In the genomic region with DNA sequence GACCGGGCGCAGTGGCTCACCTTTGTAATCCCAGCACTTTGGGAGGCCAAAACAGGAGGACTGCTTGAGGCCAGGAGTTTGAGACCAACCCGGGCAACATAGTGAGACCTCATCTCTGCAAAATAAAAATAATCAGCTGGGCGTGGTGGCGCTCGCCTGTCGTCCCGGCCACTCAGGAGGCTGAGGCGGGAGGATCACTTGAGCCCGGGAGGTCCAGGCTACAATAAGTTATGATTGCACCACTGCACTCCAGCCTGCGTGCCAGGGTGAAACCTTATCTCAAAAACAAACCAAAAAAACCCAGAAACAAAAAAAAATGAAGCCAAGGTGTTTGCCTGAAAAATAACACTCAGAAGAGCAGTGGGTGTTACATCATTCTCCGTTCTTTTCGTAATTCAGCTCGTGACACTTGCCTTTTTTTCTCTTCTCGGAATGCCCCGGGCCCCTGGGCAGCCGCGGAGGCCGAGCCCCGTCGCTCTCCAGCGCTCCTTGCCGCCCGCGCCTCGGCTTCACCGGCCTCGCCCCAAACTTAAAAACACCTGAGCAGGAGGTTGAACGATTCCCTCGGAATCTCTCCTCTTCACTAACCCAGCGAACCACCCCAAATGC, we compare ENCODE assay signal across 8 cellular contexts. TPM values are rescaled to one million over a fixed set of nuclear protein-coding genes. Genes with fewer than 3 reads are reported as not detected.
A peak's percentile ranks its signal among the peaks of the same experiment; 100 is the strongest.
DNase-seq lines count a peak whose midpoint lies in the region; FAIRE-seq and TF ChIP-seq lines count a peak whose summit lies in the region.

No MANE protein-coding gene starts in this region.

- H3K9ac ChIP-seq in stomach smooth muscle (ENCODE audit: low read length in 2 of 2) = peak overlapping the region; percentile 95 to 100

- peak overlapping the region; percentile 93 for H3K4me3 ChIP-seq in HEK293 (ENCODE audit: low read depth, low read length)
- H3K4me3 ChIP-seq in stomach smooth muscle (ENCODE audit: low read length in 2 of 2) = peak overlapping the region; percentile 93 to 100

- DNase-seq in ELR (ENCODE audit: low read depth) = peak; percentile 63
- DNase-seq in OCI-M1 (lab: John Stamatoyannopoulos, UW) = peak; percentile 70
- no peak for DNase-seq in NCI-H1105 (lab: John Stamatoyannopoulos, UW)
- DNase-seq in RCC 7860 (ENCODE audit: low spot score) = no peak

- H3K36me3 ChIP-seq in HEK293 (ENCODE audit: control insufficient read depth in 2 of 2, insufficient read depth in 1 of 2, low read length in 2 of 2) (peaks cover 28 to 39% of the 10 kb centered on the region in 2 experiments), stomach smooth muscle (ENCODE audit: control insufficient read depth in 2 of 2, insufficient read depth in 2 of 2, low read length in 2 of 2) (peaks cover 2 to 4% of the 10 kb centered on the region in 2 donors)

- H3K36me3 Mint-ChIP-seq in brain = peaks cover 26% of the 10 kb centered on the region

- H3K4me1 Mint-ChIP-seq in brain = peaks cover 63% of the 10 kb centered on the region

- H3K9me3 ChIP-seq in HEK293 (ENCODE audit: control insufficient read depth, insufficient read depth, low read depth, low read length) (no peaks in the 10 kb centered on the region), stomach smooth muscle (ENCODE audit: control insufficient read depth in 2 of 2, low read length in 2 of 2) (no peaks in the 10 kb centered on the region)

- peak overlapping the region; percentile 98 to 100 (median 99) for H3K27ac Mint-ChIP-seq in brain

- H3K27me3 Mint-ChIP-seq in brain = peaks cover 12% of the 10 kb centered on the region

- H3K4me1 ChIP-seq in HEK293 (ENCODE audit: control insufficient read depth, insufficient read depth, low read length) = peaks cover 20% of the 10 kb centered on the region
- H3K4me1 ChIP-seq in stomach smooth muscle (ENCODE audit: control insufficient read depth, insufficient read depth, low read length) = peaks cover 25% of the 10 kb centered on the region

- FAIRE-seq in RCC 7860 (lab: Jason Lieb, UNC) = no peak

- peaks cover 0 to 4% (median 3%) of the 10 kb centered on the region in 5 experiments for H3K9me3 Mint-ChIP-seq in brain

- peak overlapping the region; percentile 82 for H3K27ac ChIP-seq in HEK293 (ENCODE audit: extremely low read depth, low read depth, low read length)
- peak overlapping the region; percentile 87 for H3K27ac ChIP-seq in layer of hippocampus (ENCODE audit: low read depth, low read length)
- H3K27ac ChIP-seq in stomach smooth muscle (ENCODE audit: low read length) = peak overlapping the region; percentile 88

- POLR2A ChIA-PET in HEK293 (lab: Yijun Ruan, JAX) = interaction anchor here (0.6 to 2.3 kb wide), 37 partner anchors 8 to 1570 kb away, joined by 3 to 20 read pairs (median 4); a partner anchor contains a TSS

- CTCF ChIA-PET in HEK293 (lab: Yijun Ruan, JAX) = interaction anchor here (0.6 to 7.6 kb wide), 26 partner anchors 8 to 1460 kb away, joined by 3 to 108 read pairs (median 5); a partner anchor contains a TSS

- peak overlapping the region; percentile 98 to 100 (median 100) for H3K4me3 Mint-ChIP-seq in brain

- H3K27me3 ChIP-seq in layer of hippocampus (ENCODE audit: control insufficient read depth, insufficient read depth, low read length) (no peaks in the 10 kb centered on the region), stomach smooth muscle (ENCODE audit: control insufficient read depth in 1 of 2, insufficient read depth in 2 of 2, low read length in 2 of 2) (no peaks in the 10 kb centered on the region)

- TF ChIP-seq CTCF in HEK293 (tag by site-specific recombination; IDR thresholded peaks at IDR 0.05) = no peak
- TF ChIP-seq CTCF in brain (conservative IDR thresholded peaks at IDR 0.05) = no peak

TF ChIP-seq in HEK293, 187 proteins besides CTCF, POLR2A, EP300 and RAD21 (continues in another document):
- TF ChIP-seq ZNF768 (tag by site-specific recombination; IDR thresholded peaks at IDR 0.05) (no peak), ZBTB48 (tag by site-specific recombination; IDR thresholded peaks at IDR 0.05) (no peak), ZNF394 (tag by site-specific recombination; IDR thresholded peaks at IDR 0.05; ENCODE audit: borderline replicate concordance) (0 out of 2 replicates have a peak, but pooled peaks have one; percentile 22), ZNF624 (tag by site-specific recombination; IDR thresholded peaks at IDR 0.05) (no peak), FEZF1 (tag by site-specific recombination; IDR thresholded peaks at IDR 0.05) (peak; percentile 89), ZNF174 (tag by site-specific recombination; IDR thresholded peaks at IDR 0.05) (no peak), ZNF777 (tag by site-specific recombination; IDR thresholded peaks at IDR 0.05; ENCODE audit: borderline replicate concordance) (peak; percentile 58; the same call in 1 of the 2 replicates), ZNF558 (tag by site-specific recombination; IDR thresholded peaks at IDR 0.05) (0 out of 2 replicates have a peak, but pooled peaks have one; percentile 19), ZNF175 (tag by site-specific recombination; IDR thresholded peaks at IDR 0.05) (no peak), GFI1B (tag by site-specific recombination; IDR thresholded peaks at IDR 0.05) (0 out of 2 replicates have a peak, but pooled peaks have one; percentile 30), ZFHX2 (tag by site-specific recombination; conservative IDR thresholded peaks at IDR 0.05) (no peak), MEIS1 (CRISPR knock-in tag; IDR thresholded peaks at IDR 0.05; ENCODE audit: borderline replicate concordance) (no peak), ZNF747 (tag by site-specific recombination; IDR thresholded peaks at IDR 0.05) (no peak), ZEB2 (tag by site-specific recombination; IDR thresholded peaks at IDR 0.05) (peak; percentile 64), ZNF138 (tag by site-specific recombination; IDR thresholded peaks at IDR 0.05; ENCODE audit: borderline replicate concordance) (no peak), ZNF2 (tag by site-specific recombination; IDR thresholded peaks at IDR 0.05) (0 out of 2 replicates have a peak, but pooled peaks have one; percentile 10), ZNF214 (tag by site-specific recombination; IDR thresholded peaks at IDR 0.05; ENCODE audit: borderline replicate concordance) (no peak), ZNF114 (tag by site-specific recombination; IDR thresholded peaks at IDR 0.05) (no peak), ZFP69B (tag by site-specific recombination; IDR thresholded peaks at IDR 0.05) (0 out of 2 replicates have a peak, but pooled peaks have one; percentile 14), ZNF660 (tag by site-specific recombination; IDR thresholded peaks at IDR 0.05) (no peak)
- TF ChIP-seq, protein P1, sequence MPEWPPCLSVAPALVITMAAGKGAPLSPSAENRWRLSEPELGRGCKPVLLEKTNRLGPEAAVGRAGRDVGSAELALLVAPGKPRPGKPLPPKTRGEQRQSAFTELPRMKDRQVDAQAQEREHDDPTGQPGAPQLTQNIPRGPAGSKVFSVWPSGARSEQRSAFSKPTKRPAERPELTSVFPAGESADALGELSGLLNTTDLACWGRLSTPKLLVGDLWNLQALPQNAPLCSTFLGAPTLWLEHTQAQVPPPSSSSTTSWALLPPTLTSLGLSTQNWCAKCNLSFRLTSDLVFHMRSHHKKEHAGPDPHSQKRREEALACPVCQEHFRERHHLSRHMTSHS (tag by site-specific recombination; IDR thresholded peaks at IDR 0.05) = no peak
- TF ChIP-seq, protein P2, sequence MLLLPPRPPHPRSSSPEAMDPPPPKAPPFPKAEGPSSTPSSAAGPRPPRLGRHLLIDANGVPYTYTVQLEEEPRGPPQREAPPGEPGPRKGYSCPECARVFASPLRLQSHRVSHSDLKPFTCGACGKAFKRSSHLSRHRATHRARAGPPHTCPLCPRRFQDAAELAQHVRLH (tag by site-specific recombination; IDR thresholded peaks at IDR 0.05) = peak; percentile 65; the same call in 1 of the 2 replicates
- TF ChIP-seq, protein P3, sequence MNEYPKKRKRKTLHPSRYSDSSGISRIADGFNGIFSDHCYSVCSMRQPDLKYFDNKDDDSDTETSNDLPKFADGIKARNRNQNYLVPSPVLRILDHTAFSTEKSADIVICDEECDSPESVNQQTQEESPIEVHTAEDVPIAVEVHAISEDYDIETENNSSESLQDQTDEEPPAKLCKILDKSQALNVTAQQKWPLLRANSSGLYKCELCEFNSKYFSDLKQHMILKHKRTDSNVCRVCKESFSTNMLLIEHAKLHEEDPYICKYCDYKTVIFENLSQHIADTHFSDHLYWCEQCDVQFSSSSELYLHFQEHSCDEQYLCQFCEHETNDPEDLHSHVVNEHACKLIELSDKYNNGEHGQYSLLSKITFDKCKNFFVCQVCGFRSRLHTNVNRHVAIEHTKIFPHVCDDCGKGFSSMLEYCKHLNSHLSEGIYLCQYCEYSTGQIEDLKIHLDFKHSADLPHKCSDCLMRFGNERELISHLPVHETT (tag by site-specific recombination; IDR thresholded peaks at IDR 0.05) = peak; percentile 19; the same call in 1 of the 2 replicates
- TF ChIP-seq, protein P4, sequence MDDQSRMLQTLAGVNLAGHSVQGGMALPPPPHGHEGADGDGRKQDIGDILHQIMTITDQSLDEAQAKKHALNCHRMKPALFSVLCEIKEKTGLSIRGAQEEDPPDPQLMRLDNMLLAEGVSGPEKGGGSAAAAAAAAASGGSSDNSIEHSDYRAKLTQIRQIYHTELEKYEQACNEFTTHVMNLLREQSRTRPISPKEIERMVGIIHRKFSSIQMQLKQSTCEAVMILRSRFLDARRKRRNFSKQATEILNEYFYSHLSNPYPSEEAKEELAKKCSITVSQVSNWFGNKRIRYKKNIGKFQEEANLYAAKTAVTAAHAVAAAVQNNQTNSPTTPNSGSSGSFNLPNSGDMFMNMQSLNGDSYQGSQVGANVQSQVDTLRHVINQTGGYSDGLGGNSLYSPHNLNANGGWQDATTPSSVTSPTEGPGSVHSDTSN (CRISPR knock-in tag; IDR thresholded peaks at IDR 0.05) = no peak
- TF ChIP-seq, protein P5, sequence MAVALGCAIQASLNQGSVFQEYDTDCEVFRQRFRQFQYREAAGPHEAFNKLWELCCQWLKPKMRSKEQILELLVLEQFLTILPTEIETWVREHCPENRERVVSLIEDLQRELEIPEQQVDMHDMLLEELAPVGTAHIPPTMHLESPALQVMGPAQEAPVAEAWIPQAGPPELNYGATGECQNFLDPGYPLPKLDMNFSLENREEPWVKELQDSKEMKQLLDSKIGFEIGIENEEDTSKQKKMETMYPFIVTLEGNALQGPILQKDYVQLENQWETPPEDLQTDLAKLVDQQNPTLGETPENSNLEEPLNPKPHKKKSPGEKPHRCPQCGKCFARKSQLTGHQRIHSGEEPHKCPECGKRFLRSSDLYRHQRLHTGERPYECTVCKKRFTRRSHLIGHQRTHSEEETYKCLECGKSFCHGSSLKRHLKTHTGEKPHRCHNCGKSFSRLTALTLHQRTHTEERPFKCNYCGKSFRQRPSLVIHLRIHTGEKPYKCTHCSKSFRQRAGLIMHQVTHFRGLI (tag by site-specific recombination; IDR thresholded peaks at IDR 0.05) = no peak

RNA-seq across cellular contexts. Expression of a gene that starts 17.0 kb away (rescaled TPM):
- 9.9 TPM for polyA plus RNA-seq in brain (ENCODE audit: insufficient read depth, low read depth, low replicate concordance)

RNA-seq across cellular contexts. Expression of a gene that starts 19.4 kb away (rescaled TPM):
- polyA plus RNA-seq in brain (ENCODE audit: insufficient read depth, low read depth, low replicate concordance) = 6.8 TPM

RNA-seq across cellular contexts. Expression of a gene that starts 28.8 kb away (rescaled TPM):
- 8.3 TPM for polyA plus RNA-seq in brain (ENCODE audit: insufficient read depth, low read depth, low replicate concordance)

RNA-seq across cellular contexts. Expression of a gene that starts 55.6 kb away (rescaled TPM):
- polyA plus RNA-seq in brain (ENCODE audit: insufficient read depth, low read depth, low replicate concordance) = 6.7 TPM

Comparison
In these comparisons a context has a peak if more than half of its experiments do, and no peak if none do; other contexts are left out.
1. DNase-seq: peak in ELR (single experiment) and OCI-M1 (single experiment); none in NCI-H1105 (single experiment) and RCC 7860 (single experiment).
2. Peak in every context shown above with its lines, with median percentiles within 50 percentile points of each other: H3K27ac ChIP-seq.